ENCODE assay signal across 12 cellular contexts in the genomic region with DNA sequence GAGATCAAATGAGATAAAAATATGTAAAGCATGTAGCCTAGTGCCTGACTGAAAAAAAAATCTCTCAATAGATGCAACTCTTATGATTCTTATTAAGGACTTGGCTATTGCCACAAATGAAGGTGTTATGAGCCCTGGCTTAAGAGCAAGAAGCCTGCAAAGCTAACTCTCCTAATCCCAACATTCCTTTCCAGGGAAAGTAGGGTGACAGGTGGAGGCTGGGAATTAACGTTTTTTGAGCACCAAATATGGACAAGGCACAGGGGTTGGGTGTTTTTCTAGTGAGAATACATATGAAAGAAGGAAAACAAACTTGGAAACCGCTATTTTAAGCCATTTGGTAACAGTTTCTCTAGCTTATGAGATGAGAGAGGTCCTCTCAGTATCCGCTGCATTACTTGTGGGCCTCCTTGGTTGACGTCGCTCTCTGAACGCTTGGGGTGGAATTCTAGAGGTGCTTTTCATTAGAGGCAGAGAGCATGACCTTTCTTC. TPM values are rescaled to one million over a fixed set of nuclear protein-coding genes. Genes with fewer than 3 reads are reported as not detected.
DNase-seq lines count a peak whose midpoint lies in the region; ATAC-seq and TF ChIP-seq lines count a peak whose summit lies in the region.
"Had no signal": no experiment of that assay in that cellular context is flagged by ENCODE, and none has a peak within 500 bp of the region (broad histone marks: within the 10 kb centered on the region; RNA-seq: fewer than 3 reads in every experiment).

No MANE protein-coding gene starts in this region.

- peak overlapping the region; percentile 98 to 100 for H3K27ac Mint-ChIP-seq in activated naive CD4-positive, alpha-beta T cell treated with anti-CD3 and anti-CD28 coated beads, Interleukin-2, amount 50 U/mL, for 72 hours
- H3K27ac Mint-ChIP-seq in neural progenitor cell = no peak overlapping the region

- H4K20me1 ChIP-seq in DND-41 (ENCODE audit: insufficient read depth, low read length) (peaks cover 59% of the 10 kb centered on the region), KMS-11 (ENCODE audit: insufficient read depth) (no peaks in the 10 kb centered on the region), neural progenitor cell (ENCODE audit: low read depth) (no peaks in the 10 kb centered on the region)

- H3K36me3 Mint-ChIP-seq in activated naive CD4-positive, alpha-beta T cell treated with anti-CD3 and anti-CD28 coated beads, Interleukin-2, amount 50 U/mL, for 72 hours = peaks cover 73 to 76% of the 10 kb centered on the region in 2 donors
- peaks cover 9% of the 10 kb centered on the region for H3K36me3 Mint-ChIP-seq in neural progenitor cell

- DNase-seq in DND-41 (peak; percentile 47), neural progenitor cell (ENCODE audit: low spot score) (no peak), NCI-H345 treated with DMSO at 0.1 percent for 48 hours (lab: John Stamatoyannopoulos, UW; ENCODE audit: unreplicated experiment) (no peak), AML-193 (lab: John Stamatoyannopoulos, UW) (no peak)
- DNase-seq in activated naive CD4-positive, alpha-beta T cell treated with anti-CD3 and anti-CD28 coated beads, Interleukin-2, amount 50 U/mL, for 72 hours (ENCODE audit: low spot score in 2 of 2) = no peak
- DNase-seq: DMS153, midbrain had no signal

- TF ChIP-seq CTCF in DND-41 (IDR thresholded peaks at IDR 0.05; ENCODE audit: borderline replicate concordance, extremely low read depth, low read length, poor library complexity, severe bottlenecking) (no peak), KMS-11 (conservative IDR thresholded peaks at IDR 0.05; ENCODE audit: low read depth, low read length) (no peak), neural progenitor cell (IDR thresholded peaks at IDR 0.05) (no peak)

- peak overlapping the region; percentile 82 for H3K4me3 Mint-ChIP-seq in neural progenitor cell

- H3K79me2 ChIP-seq in DND-41 (ENCODE audit: insufficient read depth, low read length) = peaks cover 99% of the 10 kb centered on the region
- peaks cover 25% of the 10 kb centered on the region; the same call in 1 of the 2 replicates for H3K79me2 ChIP-seq in KMS-11 (ENCODE audit: insufficient read depth, low read depth)
- H3K79me2 ChIP-seq in neural progenitor cell (ENCODE audit: low read depth) = peaks cover 5% of the 10 kb centered on the region

- H3F3A ChIP-seq in neural progenitor cell (ENCODE audit: low read depth) = peaks cover 37% of the 10 kb centered on the region

- H3K9me3 Mint-ChIP-seq in activated naive CD4-positive, alpha-beta T cell treated with anti-CD3 and anti-CD28 coated beads, Interleukin-2, amount 50 U/mL, for 72 hours = no peaks in the 10 kb centered on the region
- no peaks in the 10 kb centered on the region for H3K9me3 Mint-ChIP-seq in neural progenitor cell

- peak overlapping the region; percentile 98 for H3K27ac ChIP-seq in DND-41 (ENCODE audit: low read length)
- H3K27ac ChIP-seq in KMS-11 = peak overlapping the region; percentile 75; the same call in 1 of the 2 replicates
- H3K27ac ChIP-seq in neural progenitor cell = no peak overlapping the region
- H3K27ac ChIP-seq: SJSA1 had no signal

- peaks cover 52% of the 10 kb centered on the region for H3K4me1 Mint-ChIP-seq in neural progenitor cell

- H3K4me3 ChIP-seq in DND-41 (ENCODE audit: low read depth in 1 of 2, low read length in 2 of 2) (peak overlapping the region; percentile 75 to 84), KMS-11 (IDR thresholded peaks at IDR 0.05; ENCODE audit: insufficient read depth, low read depth, low read length) (no peak overlapping the region), neural progenitor cell (no peak overlapping the region)
- H3K4me3 ChIP-seq: SJSA1, uterus had no signal

- peaks cover 7% of the 10 kb centered on the region for H3K27me3 Mint-ChIP-seq in neural progenitor cell (ENCODE audit: insufficient read depth, low read depth)

- ATAC-seq in DND-41 (ENCODE audit: insufficient read depth, low read depth) (no peak), HG03442 (IDR thresholded peaks at IDR 0.05; ENCODE audit: unreplicated experiment) (no peak), GM19397 (IDR thresholded peaks at IDR 0.05; ENCODE audit: unreplicated experiment) (no peak)
- no peak for ATAC-seq in activated naive CD4-positive, alpha-beta T cell treated with anti-CD3 and anti-CD28 coated beads, Interleukin-2, amount 50 U/mL, for 72 hours

- H3K9me3 ChIP-seq in DND-41 (ENCODE audit: insufficient read depth, low read length, severe bottlenecking) (no peaks in the 10 kb centered on the region), neural progenitor cell (ENCODE audit: low read depth) (no peaks in the 10 kb centered on the region)
- H3K9me3 ChIP-seq: SJSA1, uterus had no signal

- H3K4me1 ChIP-seq in DND-41 (ENCODE audit: insufficient read depth, low read length) (peaks cover 68% of the 10 kb centered on the region), KMS-11 (ENCODE audit: low read depth, poor library complexity, severe bottlenecking) (peaks cover 38% of the 10 kb centered on the region), neural progenitor cell (peaks cover 53% of the 10 kb centered on the region)
- H3K4me1 ChIP-seq: uterus had no signal

- H3K27me3 ChIP-seq in DND-41 (ENCODE audit: insufficient read depth, low read length, poor library complexity) (no peaks in the 10 kb centered on the region), KMS-11 (ENCODE audit: insufficient read depth, low read depth) (no peaks in the 10 kb centered on the region), neural progenitor cell (no peaks in the 10 kb centered on the region)
- H3K27me3 ChIP-seq: SJSA1, uterus had no signal

- H2AFZ ChIP-seq in DND-41 (ENCODE audit: low read depth, low read length) (no peak overlapping the region), KMS-11 (ENCODE audit: low read depth) (no peak overlapping the region), neural progenitor cell (replicated peaks) (no peak overlapping the region)

- H3K4me2 ChIP-seq in DND-41 (ENCODE audit: insufficient read depth, low read length) = peak overlapping the region; percentile 74
- peak overlapping the region; percentile 71 for H3K4me2 ChIP-seq in KMS-11
- H3K4me2 ChIP-seq in neural progenitor cell = peak overlapping the region; percentile 72

- H3K9ac ChIP-seq in DND-41 (ENCODE audit: low read depth, low read length) = peak overlapping the region; percentile 86
- peak overlapping the region; percentile 42; the same call in 1 of the 2 replicates for H3K9ac ChIP-seq in KMS-11
- H3K9ac ChIP-seq in neural progenitor cell = no peak overlapping the region

- H3K36me3 ChIP-seq in DND-41 (ENCODE audit: insufficient read depth, low read length) = peaks cover 48% of the 10 kb centered on the region
- no peaks in the 10 kb centered on the region for H3K36me3 ChIP-seq in KMS-11 (ENCODE audit: insufficient read depth)
- H3K36me3 ChIP-seq in neural progenitor cell = no peaks in the 10 kb centered on the region
- H3K36me3 ChIP-seq: SJSA1, uterus had no signal

RNA-seq across cellular contexts. Expression of gene RHOH, which starts 2.4 kb away (rescaled TPM):
- total RNA-seq in activated naive CD4-positive, alpha-beta T cell treated with anti-CD3 and anti-CD28 coated beads, Interleukin-2, amount 50 U/mL, for 72 hours = 10 to 100 TPM; 81.2 to 82.9 TPM
- total RNA-seq in neural progenitor cell (ENCODE audit: low replicate concordance) = 5.7 and 11.2 TPM in 2 replicates
- total RNA-seq: SJSA1 had no signal

Comparison
In these comparisons a context has a peak if more than half of its experiments do, and no peak if none do; other contexts are left out.
1. H3K4me3 ChIP-seq: peak in DND-41 (2 of 2); none in KMS-11 (single experiment) and neural progenitor cell (single experiment).
2. Peak in every context shown above with its lines, with median percentiles within 50 percentile points of each other: H3K4me2 ChIP-seq.